Comparison of ENCODE assay signal across 12 cellular contexts in genomic region chr4:159052315-159052714, GRCh38. TPM values are rescaled to one million over a fixed set of nuclear protein-coding genes. Genes with fewer than 3 reads are reported as not detected.
A peak's percentile ranks its signal among the peaks of the same experiment; 100 is the strongest.
DNase-seq lines count a peak whose midpoint lies in the region; ATAC-seq and TF ChIP-seq lines count a peak whose summit lies in the region.
"Had no signal": no experiment of that assay in that cellular context is flagged by ENCODE, and none has a peak within 500 bp of the region (broad histone marks: within the 10 kb centered on the region; RNA-seq: fewer than 3 reads in every experiment).

No MANE protein-coding gene starts in this region.

- H3K4me1 ChIP-seq in GM23338 (ENCODE audit: insufficient read depth) (peaks cover 59% of the 10 kb centered on the region), neural progenitor cell (peaks cover 41% of the 10 kb centered on the region), BE2C (no peaks in the 10 kb centered on the region; the same call in none of the 2 replicates)

- H3K9me3 Mint-ChIP-seq in GM23338 (no peaks in the 10 kb centered on the region), neural progenitor cell (no peaks in the 10 kb centered on the region)
- H3K9me3 Mint-ChIP-seq: naive thymus-derived CD4-positive, alpha-beta T cell had no signal

- H3K4me1 Mint-ChIP-seq in GM23338 (peaks cover 59% of the 10 kb centered on the region), neural progenitor cell (peaks cover 31% of the 10 kb centered on the region)

- H3K4me2 ChIP-seq in GM23338 (peak overlapping the region; percentile 54), neural progenitor cell (no peak overlapping the region)

- peak overlapping the region; percentile 95 for H2AFZ ChIP-seq in GM23338
- peak overlapping the region; percentile 9 for H2AFZ ChIP-seq in neural progenitor cell (replicated peaks)
- H2AFZ ChIP-seq: GM23248 had no signal

- H3F3A ChIP-seq in GM23338 (replicated peaks; ENCODE audit: low read depth) (no peaks in the 10 kb centered on the region; the same call in 1 of the 2 replicates), neural progenitor cell (ENCODE audit: low read depth) (peaks cover 9% of the 10 kb centered on the region)

- H3K9me2 ChIP-seq in GM23338 (ENCODE audit: insufficient read depth): no peaks in the 10 kb centered on the region

- H3K27me3 Mint-ChIP-seq in GM23338 (ENCODE audit: insufficient read depth, low read depth, poor library complexity): peaks cover 3% of the 10 kb centered on the region
- H3K27me3 Mint-ChIP-seq in neural progenitor cell (ENCODE audit: insufficient read depth, low read depth): peaks cover 2% of the 10 kb centered on the region

- H3K9me3 ChIP-seq in neural progenitor cell (ENCODE audit: low read depth) (no peaks in the 10 kb centered on the region), BE2C (no peaks in the 10 kb centered on the region)

- H3K27ac Mint-ChIP-seq in GM23338 (no peak overlapping the region), neural progenitor cell (no peak overlapping the region)
- H3K27ac Mint-ChIP-seq: naive thymus-derived CD4-positive, alpha-beta T cell had no signal

- H4K20me1 ChIP-seq in GM23338 (replicated peaks; ENCODE audit: insufficient read depth): no peaks in the 10 kb centered on the region
- no peaks in the 10 kb centered on the region for H4K20me1 ChIP-seq in neural progenitor cell (ENCODE audit: low read depth)

- H3K4me3 ChIP-seq in GM23338 (no peak overlapping the region), neural progenitor cell (no peak overlapping the region), BE2C (ENCODE audit: low read depth, low read length) (no peak overlapping the region)
- H3K4me3 ChIP-seq: GM23248 had no signal

- TF ChIP-seq CTCF in GM23338 (conservative IDR thresholded peaks at IDR 0.05; ENCODE audit: low read depth in 2 of 2) (no peak), neural progenitor cell (IDR thresholded peaks at IDR 0.05) (no peak), BE2C (IDR thresholded peaks at IDR 0.05; ENCODE audit: low read depth, low read length) (no peak)

- no peak for DNase-seq in GM23338 (ENCODE audit: low spot score)
- no peak for DNase-seq in neural progenitor cell (ENCODE audit: low spot score)
- no peak for DNase-seq in BE2C
- DNase-seq in NCI-H2171 treated with DMSO at 0.1 percent for 48 hours (lab: John Stamatoyannopoulos, UW): no peak
- DNase-seq in effector CD4-positive, alpha-beta T cell: no peak
- DNase-seq in COLO829 (ENCODE audit: low spot score): no peak
- DNase-seq: DMS 273 treated with DMSO at 0.1 percent for 48 hours; GM23248; naive thymus-derived CD4-positive, alpha-beta T cell; substantia nigra had no signal

- H3K9ac ChIP-seq in neural progenitor cell: no peak overlapping the region
- H3K9ac ChIP-seq: GM23248 had no signal

- no peak overlapping the region for H3K27ac ChIP-seq in GM23338 (ENCODE audit: low read depth)
- no peak overlapping the region for H3K27ac ChIP-seq in neural progenitor cell
- H3K27ac ChIP-seq: GM23248 had no signal

- H3K36me3 ChIP-seq in GM23338 (ENCODE audit: insufficient read depth) (no peaks in the 10 kb centered on the region), neural progenitor cell (no peaks in the 10 kb centered on the region), BE2C (no peaks in the 10 kb centered on the region)

- no peaks in the 10 kb centered on the region for H3K79me2 ChIP-seq in GM23338 (replicated peaks; ENCODE audit: insufficient read depth)
- no peaks in the 10 kb centered on the region for H3K79me2 ChIP-seq in neural progenitor cell (ENCODE audit: low read depth)

- H3K4me3 Mint-ChIP-seq in GM23338 (no peak overlapping the region), neural progenitor cell (no peak overlapping the region)
- H3K4me3 Mint-ChIP-seq: naive thymus-derived CD4-positive, alpha-beta T cell had no signal

- H3K36me3 Mint-ChIP-seq in GM23338 (ENCODE audit: low read depth) (no peaks in the 10 kb centered on the region), neural progenitor cell (no peaks in the 10 kb centered on the region)

- H3K27me3 ChIP-seq in GM23338 (ENCODE audit: insufficient read depth) (no peaks in the 10 kb centered on the region), neural progenitor cell (no peaks in the 10 kb centered on the region), BE2C (no peaks in the 10 kb centered on the region)

- ATAC-seq in GM19025 (IDR thresholded peaks at IDR 0.05; ENCODE audit: low read depth, unreplicated experiment) (peak; percentile 43), GM23338 (no peak), HG03354 (IDR thresholded peaks at IDR 0.05; ENCODE audit: poor library complexity, severe bottlenecking, unreplicated experiment) (peak; percentile 61)
- ATAC-seq: naive thymus-derived CD4-positive, alpha-beta T cell had no signal

TF ChIP-seq in GM23338, 12 proteins besides CTCF, POLR2A, EP300 and RAD21:
- TF ChIP-seq ZNF114 (CRISPR knock-in tag; IDR thresholded peaks at IDR 0.05) (no peak), CREB1 (CRISPR knock-in tag; IDR thresholded peaks at IDR 0.05; ENCODE audit: low read depth) (no peak), STAT1 (IDR thresholded peaks at IDR 0.05; ENCODE audit: unreplicated experiment) (no peak), EZH2 (IDR thresholded peaks at IDR 0.05; ENCODE audit: low read depth, unreplicated experiment) (no peak), ETS1 (IDR thresholded peaks at IDR 0.05) (no peak)
TF ChIP-seq in GM23338: peak in this region for 0.

RNA-seq across cellular contexts. Expression of gene RAPGEF2, which starts 50.6 kb away (rescaled TPM):
- 52.7 and 63.1 TPM in 2 replicates for total RNA-seq in GM23338 (2014; rRNA removed; shearing (Covaris generic))
- polyA plus RNA-seq in GM23338 (2016; fragmentation: Nextera tagmentation; extraction: Ambion mirVana): 8.5 and 10.2 TPM in 2 replicates
- 49.5 and 70.4 TPM in 2 replicates for total RNA-seq in neural progenitor cell (ENCODE audit: low replicate concordance)
- 23.5 TPM for polyA plus RNA-seq in BE2C (2012; ENCODE audit: insufficient read depth, insufficient read length, low read depth)
